In genomic region chr15:93001881-93002280, GRCh38 we compare ENCODE assay signal across 12 cellular contexts.
DNase-seq lines count a peak whose midpoint lies in the region; ATAC-seq and TF ChIP-seq lines count a peak whose summit lies in the region.
"Had no signal": no experiment of that assay in that cellular context is flagged by ENCODE, and none has a peak within 500 bp of the region (broad histone marks: within the 10 kb centered on the region; RNA-seq: fewer than 3 reads in every experiment).

No MANE protein-coding gene starts in this region.

- H3K4me3 Mint-ChIP-seq in natural killer cell = no peak overlapping the region
- no peak overlapping the region for H3K4me3 Mint-ChIP-seq in natural killer cell treated with Interleukin-12 subunit alpha and Interleukin-12 subunit beta and Interleukin-15 and Interleukin-18, amount 100 ng/mL, for 72 hours

- peaks cover 0 to 95% (median 50%) of the 10 kb centered on the region in 3 donors for H3K36me3 ChIP-seq in tibial nerve
- H3K36me3 ChIP-seq: uterus had no signal

- peak overlapping the region; percentile 46 to 47 for H3K27ac Mint-ChIP-seq in natural killer cell
- H3K27ac Mint-ChIP-seq in natural killer cell treated with Interleukin-12 subunit alpha and Interleukin-12 subunit beta and Interleukin-15 and Interleukin-18, amount 100 ng/mL, for 72 hours = no peak overlapping the region

- no peaks in the 10 kb centered on the region for H3K9me3 Mint-ChIP-seq in natural killer cell
- H3K9me3 Mint-ChIP-seq in natural killer cell treated with Interleukin-12 subunit alpha and Interleukin-12 subunit beta and Interleukin-15 and Interleukin-18, amount 100 ng/mL, for 72 hours = no peaks in the 10 kb centered on the region

- H3K27me3 Mint-ChIP-seq in natural killer cell (ENCODE audit: low read depth in 2 of 2) = no peaks in the 10 kb centered on the region
- H3K27me3 Mint-ChIP-seq in natural killer cell treated with Interleukin-12 subunit alpha and Interleukin-12 subunit beta and Interleukin-15 and Interleukin-18, amount 100 ng/mL, for 72 hours = no peaks in the 10 kb centered on the region

- H3K36me3 Mint-ChIP-seq in natural killer cell = peaks cover 58% of the 10 kb centered on the region
- peaks cover 41% of the 10 kb centered on the region for H3K36me3 Mint-ChIP-seq in natural killer cell treated with Interleukin-12 subunit alpha and Interleukin-12 subunit beta and Interleukin-15 and Interleukin-18, amount 100 ng/mL, for 72 hours

- H3K27me3 ChIP-seq in tibial nerve = no peaks in the 10 kb centered on the region
- H3K27me3 ChIP-seq: uterus had no signal

- H3K27ac ChIP-seq in tibial nerve = peak overlapping the region in 1 of 4 donors; percentile 17
- H3K27ac ChIP-seq: WERI-Rb-1 had no signal

- no peak for TF ChIP-seq POLR2A in tibial nerve (IDR thresholded peaks at IDR 0.05)

- no peaks in the 10 kb centered on the region for H3K9me3 ChIP-seq in tibial nerve
- H3K9me3 ChIP-seq: uterus had no signal

- H3K4me1 ChIP-seq in tibial nerve = no peaks in the 10 kb centered on the region

- no peak for DNase-seq in natural killer cell
- DNase-seq in natural killer cell treated with Interleukin-12 subunit alpha and Interleukin-12 subunit beta and Interleukin-15 and Interleukin-18, amount 100 ng/mL, for 72 hours (ENCODE audit: low spot score) = no peak
- DNase-seq in RPMI7951 (ENCODE audit: low read depth) = peak; percentile 11
- DNase-seq in fibroblast of villous mesenchyme (ENCODE audit: low read depth) = no peak
- DNase-seq in stimulated activated CD8-positive, alpha-beta memory T cell treated with anti-CD3 and anti-CD28 coated beads, Interleukin-4, amount 100 ng/mL, for 48 hours = no peak
- DNase-seq in NCI-H1105 treated with DMSO at 0.1 percent for 48 hours (lab: John Stamatoyannopoulos, UW) = no peak
- DNase-seq in tibial nerve (ENCODE audit: low spot score in 2 of 2) = no peak
- DNase-seq: HCEC 1CT, RPMI8226, uterus, WERI-Rb-1 had no signal

- TF ChIP-seq EP300 in tibial nerve (IDR thresholded peaks at IDR 0.05) = no peak

- H3K4me1 Mint-ChIP-seq in natural killer cell = peaks cover 11 to 12% of the 10 kb centered on the region in 2 donors
- peaks cover 9 to 13% of the 10 kb centered on the region in 2 donors for H3K4me1 Mint-ChIP-seq in natural killer cell treated with Interleukin-12 subunit alpha and Interleukin-12 subunit beta and Interleukin-15 and Interleukin-18, amount 100 ng/mL, for 72 hours (ENCODE audit: low read depth in 2 of 2)

- no peak for TF ChIP-seq CTCF in natural killer cell (IDR thresholded peaks at IDR 0.05)
- peak; percentile 3 for TF ChIP-seq CTCF in fibroblast of villous mesenchyme (IDR thresholded peaks at IDR 0.05; ENCODE audit: insufficient read depth, low read depth, low read length)
- no peak for TF ChIP-seq CTCF in tibial nerve (IDR thresholded peaks at IDR 0.05)

- WGBS in tibial nerve, 2 donors = 72 to 80% methylated on average over 2 of the region's 2 CpGs

- intact Hi-C loops in natural killer cell (cut with micrococcal nuclease) = loop anchor here (2.0 kb wide), 1 partner anchor 75 kb away; no protein-coding TSS in a partner anchor

- ATAC-seq in natural killer cell (no peak), esophagus mucosa (no peak)
- no peak for ATAC-seq in natural killer cell treated with Interleukin-12 subunit alpha and Interleukin-12 subunit beta and Interleukin-15 and Interleukin-18, amount 100 ng/mL, for 72 hours

- H3K4me3 ChIP-seq in fibroblast of villous mesenchyme (ENCODE audit: low read depth, low read length) = no peak overlapping the region
- no peak overlapping the region for H3K4me3 ChIP-seq in tibial nerve
- H3K4me3 ChIP-seq: uterus had no signal

Comparison
In these comparisons a context has a peak if more than half of its experiments do, and no peak if none do; other contexts are left out.
1. H3K27ac Mint-ChIP-seq: peak in natural killer cell (2 of 2); none in natural killer cell treated with Interleukin-12 subunit alpha and Interleukin-12 subunit beta and Interleukin-15 and Interleukin-18, amount 100 ng/mL, for 72 hours (0 of 2).